ENCODE assay signal across 10 cellular contexts in the genomic region with DNA sequence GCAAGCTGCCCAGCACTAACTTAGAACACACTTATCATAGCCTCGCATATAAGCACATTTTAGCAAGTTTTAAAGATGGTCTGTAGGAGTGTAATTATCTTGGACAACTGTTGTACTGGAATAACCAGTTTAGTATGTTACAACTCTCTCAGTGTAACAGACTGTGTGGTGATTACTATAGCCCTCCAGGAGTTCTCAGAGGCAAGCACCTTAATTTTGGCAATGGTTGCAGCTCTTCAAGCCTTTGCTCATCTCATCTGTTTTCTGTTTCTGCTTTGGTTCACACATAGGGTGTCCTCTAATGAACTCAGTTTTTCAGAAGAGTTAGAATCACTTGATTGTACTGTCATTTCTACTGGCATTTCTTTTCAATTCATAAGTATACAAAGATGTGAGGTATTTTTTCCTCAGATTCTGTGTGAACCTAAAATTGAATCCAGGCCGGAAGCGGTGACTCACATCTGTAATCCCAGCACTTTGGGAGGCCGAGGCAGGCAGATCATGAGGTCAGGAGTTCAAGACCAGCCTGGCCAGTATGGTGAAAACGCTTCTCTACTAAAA.
DNase-seq lines count a peak whose midpoint lies in the region; ATAC-seq, FAIRE-seq and TF ChIP-seq lines count a peak whose summit lies in the region.
"Had no signal": no experiment of that assay in that cellular context is flagged by ENCODE, and none has a peak within 500 bp of the region (broad histone marks: within the 10 kb centered on the region; RNA-seq: fewer than 3 reads in every experiment).

No MANE protein-coding gene starts in this region.

- H3K27ac ChIP-seq in IMR-90 (ENCODE audit: insufficient read depth, low read length) (peak overlapping the region; percentile 49; the same call in 1 of the 2 replicates), keratinocyte (ENCODE audit: control insufficient read depth, insufficient read depth, low read length) (peak overlapping the region; percentile 30)

- CTCF ChIA-PET in IMR-90 (lab: Yijun Ruan, JAX), result no interaction called here
- CTCF ChIA-PET in activated CD8-positive, alpha-beta T cell treated with anti-CD3 and anti-CD28 coated beads for 36 hours (lab: Charles Lee), result no interaction called here

- TF ChIP-seq CTCF in IMR-90 (conservative IDR thresholded peaks at IDR 0.05; ENCODE audit: low read depth, low read length) (no peak), keratinocyte (optimal IDR thresholded peaks at IDR 0.05 in 1 of 3, IDR thresholded peaks at IDR 0.05 in 1 of 3, conservative IDR thresholded peaks at IDR 0.05 in 1 of 3; ENCODE audit: extremely low read depth in 1 of 3, insufficient read depth in 2 of 3, low read length in 3 of 3) (no peak), GM13976 (IDR thresholded peaks at IDR 0.05; ENCODE audit: borderline replicate concordance, control extremely low read depth, extremely low read depth, insufficient read depth, missing control alignments) (no peak)
- TF ChIP-seq CTCF in activated CD8-positive, alpha-beta T cell treated with anti-CD3 and anti-CD28 coated beads for 36 hours (IDR thresholded peaks at IDR 0.05), result no peak

- H3K4me1 Mint-ChIP-seq in activated CD8-positive, alpha-beta T cell treated with anti-CD3 and anti-CD28 coated beads for 36 hours (ENCODE audit: low read depth), result no peaks in the 10 kb centered on the region

- H3K56ac ChIP-seq in IMR-90 (ENCODE audit: extremely low read depth, insufficient read depth, low read length), result no peak overlapping the region

- dilution Hi-C loops in IMR-90 (cut with HindIII; ENCODE audit: low sequenced_read_pairs, unreplicated experiment) (no loop called here), keratinocyte (cut with MboI; ENCODE audit: extremely low pct_ligation_motif_present, low sequenced_read_pairs) (no loop called here)

- peak; percentile 61 for DNase-seq in A172 (ENCODE audit: low spot score)
- DNase-seq in IMR-90, result peak; percentile 64
- peak; percentile 26 for DNase-seq in astrocyte of the hippocampus (ENCODE audit: low read depth, low spot score)
- no peak for DNase-seq in keratinocyte (ENCODE audit: low read depth, low spot score)
- no peak for DNase-seq in KBM-7
- DNase-seq in GM13976 (ENCODE audit: low spot score), result no peak
- no peak for DNase-seq in activated CD8-positive, alpha-beta T cell treated with anti-CD3 and anti-CD28 coated beads for 36 hours
- DNase-seq in central memory CD4-positive, alpha-beta T cell, result no peak
- DNase-seq: BE2C, NCI-H1694 treated with DMSO at 0.1 percent for 48 hours had no signal

- in situ Hi-C loops in IMR-90 (cut with MboI; ENCODE audit: low sequenced_read_pairs) (no loop called here), KBM-7 (cut with MboI; ENCODE audit: low pct_unique_long_range_greater_than_20kb, low sequenced_read_pairs) (no loop called here), GM13976 (cut with MboI; ENCODE audit: low sequenced_read_pairs, unreplicated experiment) (no loop called here)

- H4K91ac ChIP-seq in IMR-90 (ENCODE audit: insufficient read depth, low read depth, low read length), result no peak overlapping the region

- no peak overlapping the region for H2BK15ac ChIP-seq in IMR-90 (ENCODE audit: low read depth, low read length)

- no peaks in the 10 kb centered on the region for H3K36me3 ChIP-seq in IMR-90 (ENCODE audit: control insufficient read depth, insufficient read depth, low read length)
- peaks cover 0 to 4% of the 10 kb centered on the region in 2 experiments for H3K36me3 ChIP-seq in keratinocyte (ENCODE audit: control insufficient read depth in 2 of 2, extremely low read depth in 1 of 2, insufficient read depth in 2 of 2, low read length in 2 of 2)
- H3K36me3 ChIP-seq: BE2C had no signal

- H3K4me3 ChIP-seq in IMR-90 (ENCODE audit: insufficient read depth, low read depth, low read length) (no peak overlapping the region), keratinocyte (ENCODE audit: control insufficient read depth in 2 of 3, extremely low read depth in 1 of 3, insufficient read depth in 2 of 3, low read depth in 1 of 3, low read length in 3 of 3) (no peak overlapping the region)

- peak overlapping the region; percentile 50; the same call in 1 of the 2 replicates for H3K18ac ChIP-seq in IMR-90 (ENCODE audit: low read depth, low read length)

- H2BK5ac ChIP-seq in IMR-90 (ENCODE audit: low read depth, low read length, poor library complexity, severe bottlenecking), result no peak overlapping the region

- H3K27me3 Mint-ChIP-seq in activated CD8-positive, alpha-beta T cell treated with anti-CD3 and anti-CD28 coated beads for 36 hours, result no peaks in the 10 kb centered on the region

- H3K9me1 ChIP-seq in IMR-90 (ENCODE audit: insufficient read depth, low read length) (peaks cover 3% of the 10 kb centered on the region), keratinocyte (ENCODE audit: control insufficient read depth, extremely low read depth, insufficient read depth, low read length) (no peaks in the 10 kb centered on the region)

- H3K36me3 Mint-ChIP-seq in activated CD8-positive, alpha-beta T cell treated with anti-CD3 and anti-CD28 coated beads for 36 hours (ENCODE audit: low read depth), result peaks cover 7% of the 10 kb centered on the region

- H3K4me2 ChIP-seq in IMR-90 (ENCODE audit: low read depth, low read length), result no peak overlapping the region; the same call in 1 of the 2 replicates
- peak overlapping the region; percentile 4 for H3K4me2 ChIP-seq in keratinocyte (ENCODE audit: control insufficient read depth, extremely low read depth, insufficient read depth, low read depth, low read length)

- no CpG with 5 or more reads among the region's 5 CpGs for WGBS in IMR-90 (ENCODE audit: extremely low coverage in 2 of 2, insufficient read length in 1 of 2), 2 experiments

- TF ChIP-seq POLR2A in IMR-90 (IDR thresholded peaks at IDR 0.05; ENCODE audit: low read depth, low read length), result no peak

- H2BK120ac ChIP-seq in IMR-90 (ENCODE audit: low read depth, low read length), result no peak overlapping the region

- no peaks in the 10 kb centered on the region for H3K9me3 Mint-ChIP-seq in activated CD8-positive, alpha-beta T cell treated with anti-CD3 and anti-CD28 coated beads for 36 hours

- no peak overlapping the region for H2AK5ac ChIP-seq in IMR-90 (ENCODE audit: low read depth, low read length)

- no peak for TF ChIP-seq RAD21 in IMR-90 (IDR thresholded peaks at IDR 0.05; ENCODE audit: low read length)

- 0 out of 2 replicates have a peak overlapping the region, but pooled peaks have one; percentile 12 for H3K14ac ChIP-seq in IMR-90 (replicated peaks; ENCODE audit: low read depth, low read length)

- ATAC-seq in IMR-90 (ENCODE audit: low read depth), result peak; percentile 61
- ATAC-seq in activated CD8-positive, alpha-beta T cell treated with anti-CD3 and anti-CD28 coated beads for 36 hours, result no peak

- H3K79me2 ChIP-seq in keratinocyte (ENCODE audit: control insufficient read depth, insufficient read depth, low read length), result peaks cover 63% of the 10 kb centered on the region

- H3K27ac Mint-ChIP-seq in activated CD8-positive, alpha-beta T cell treated with anti-CD3 and anti-CD28 coated beads for 36 hours, result no peak overlapping the region

- POLR2A ChIA-PET in IMR-90 (lab: Charles Lee; ENCODE audit: unreplicated experiment), result interaction anchor here (0.9 kb wide), 1 partner anchor 12 kb away, joined by 3 read pairs; no protein-coding TSS in a partner anchor
- POLR2A ChIA-PET in activated CD8-positive, alpha-beta T cell treated with anti-CD3 and anti-CD28 coated beads for 36 hours (lab: Charles Lee), result no interaction called here

- H3K9ac ChIP-seq in IMR-90 (ENCODE audit: low read depth, low read length) (no peak overlapping the region), keratinocyte (ENCODE audit: control insufficient read depth, extremely low read depth, insufficient read depth, low read length) (no peak overlapping the region)

- peaks cover 4% of the 10 kb centered on the region; the same call in 1 of the 2 replicates for H4K20me1 ChIP-seq in IMR-90 (ENCODE audit: insufficient read depth, low read length)
- no peaks in the 10 kb centered on the region for H4K20me1 ChIP-seq in keratinocyte (ENCODE audit: control insufficient read depth, extremely low read depth, insufficient read depth, low read length)

- H4K8ac ChIP-seq in IMR-90 (ENCODE audit: low read depth in 2 of 2, low read length in 2 of 2), result no peak overlapping the region

- no peak overlapping the region for H3K4ac ChIP-seq in IMR-90 (ENCODE audit: low read depth, low read length)

- H3K4me1 ChIP-seq in IMR-90 (ENCODE audit: control insufficient read depth, insufficient read depth, low read length) (0 out of 2 replicates have a peak, but pooled peaks cover 3% of the 10 kb centered on the region), keratinocyte (ENCODE audit: control insufficient read depth, extremely low read depth, insufficient read depth, low read length) (peaks cover 27% of the 10 kb centered on the region)

- H4K5ac ChIP-seq in IMR-90 (ENCODE audit: low read depth, low read length), result no peak overlapping the region; the same call in 1 of the 2 replicates

- peak; percentile 67 for FAIRE-seq in keratinocyte (lab: Jason Lieb, UNC)

- H3K23ac ChIP-seq in IMR-90 (ENCODE audit: low read depth, low read length), result peak overlapping the region; percentile 29; the same call in 1 of the 2 replicates

- H3K79me1 ChIP-seq in IMR-90 (ENCODE audit: low read depth in 1 of 2, low read length in 2 of 2), result peaks cover 15 to 67% of the 10 kb centered on the region in 2 experiments

- H2AK9ac ChIP-seq in IMR-90 (replicated peaks; ENCODE audit: low read depth, low read length, poor library complexity), result no peak overlapping the region

- H2AFZ ChIP-seq in IMR-90 (replicated peaks; ENCODE audit: low read length, poor library complexity) (no peak overlapping the region), keratinocyte (ENCODE audit: control insufficient read depth, low read length) (no peak overlapping the region)

- H3K9me3 ChIP-seq in IMR-90 (ENCODE audit: control insufficient read depth, insufficient read depth, low read length), result no peaks in the 10 kb centered on the region
- no peaks in the 10 kb centered on the region for H3K9me3 ChIP-seq in keratinocyte (ENCODE audit: control insufficient read depth, low read depth, low read length)
- H3K9me3 ChIP-seq: BE2C had no signal

- H2BK20ac ChIP-seq in IMR-90 (ENCODE audit: low read depth, low read length), result no peak overlapping the region

- intact Hi-C loops in IMR-90 (cut with micrococcal nuclease), result loop anchor here (5.0 kb wide), 1 partner anchor 48 kb away; no protein-coding TSS in a partner anchor
- intact Hi-C loops in activated CD8-positive, alpha-beta T cell treated with anti-CD3 and anti-CD28 coated beads for 36 hours (cut with micrococcal nuclease), result no loop called here

- no peaks in the 10 kb centered on the region for H3K27me3 ChIP-seq in IMR-90 (ENCODE audit: control insufficient read depth, insufficient read depth, low read length)
- no peaks in the 10 kb centered on the region for H3K27me3 ChIP-seq in keratinocyte (ENCODE audit: control insufficient read depth, extremely low read depth, insufficient read depth, low read length)
- H3K27me3 ChIP-seq: BE2C had no signal

- BruUV-seq in IMR-90 (replicated peaks; lab: Mats Ljungman, UMichigan), result no TSS peak

- H3K4me3 Mint-ChIP-seq in activated CD8-positive, alpha-beta T cell treated with anti-CD3 and anti-CD28 coated beads for 36 hours, result no peak overlapping the region

TF ChIP-seq in IMR-90, 13 proteins besides CTCF, POLR2A, EP300 and RAD21 (continues in another document):
- TF ChIP-seq FOS (IDR thresholded peaks at IDR 0.05; ENCODE audit: low read depth, low read length), result no peak
- TF ChIP-seq MAFK (IDR thresholded peaks at IDR 0.05; ENCODE audit: low read depth, low read length), result no peak

Comparison
In these comparisons a context has a peak if more than half of its experiments do, and no peak if none do; other contexts are left out.
1. DNase-seq: peak in A172 (single experiment), IMR-90 (single experiment) and astrocyte of the hippocampus (single experiment); none in keratinocyte (single experiment), KBM-7 (single experiment), GM13976 (single experiment), activated CD8-positive, alpha-beta T cell treated with anti-CD3 and anti-CD28 coated beads for 36 hours (single experiment) and central memory CD4-positive, alpha-beta T cell (single experiment).